In genomic region chr5:135034186-135034962, GRCh38 we compare ENCODE assay signal across 8 cellular contexts. TPM values are rescaled to one million over a fixed set of nuclear protein-coding genes. Genes with fewer than 3 reads are reported as not detected.
DNase-seq lines count a peak whose midpoint lies in the region; ATAC-seq and TF ChIP-seq lines count a peak whose summit lies in the region.

Gene PITX1 (minus strand): TSS chr5:135034228. CDS start chr5:135033881, 347 bp downstream.

- TF ChIP-seq CTCF in GM12875 (IDR thresholded peaks at IDR 0.05; ENCODE audit: borderline replicate concordance, insufficient read depth, low read depth, low read length): no peak
- TF ChIP-seq CTCF in WI38 (IDR thresholded peaks at IDR 0.05; ENCODE audit: low read depth, low read length): no peak
- TF ChIP-seq CTCF in omental fat pad (IDR thresholded peaks at IDR 0.05): no peak

- ATAC-seq in esophagus mucosa: peak; percentile 66
- ATAC-seq in omental fat pad (ENCODE audit: low FRiP score): peak; percentile 17
- ATAC-seq in HG02973 (IDR thresholded peaks at IDR 0.05; ENCODE audit: unreplicated experiment): no peak
- ATAC-seq in HG02623 (IDR thresholded peaks at IDR 0.05; ENCODE audit: unreplicated experiment): no peak
- no peak for ATAC-seq in HG03457 (IDR thresholded peaks at IDR 0.05; ENCODE audit: unreplicated experiment)

- H3K4me3 ChIP-seq in GM12875 (ENCODE audit: low read depth, low read length): peak within 1 kb of the TSS; percentile 71
- H3K4me3 ChIP-seq in WI38 (ENCODE audit: low read depth, low read length): peak within 1 kb of the TSS; percentile 93

- DNase-seq in NAMALWA (ENCODE audit: low spot score) (peak; percentile 64), omental fat pad (ENCODE audit: low spot score) (no peak)

RNA-seq across cellular contexts. Expression of gene PITX1, which starts in this region (rescaled TPM):
- total RNA-seq in esophagus mucosa (689 TPM), omental fat pad (1 to 10 TPM in 2 of 4 donors, under 1 TPM in 1, not detected in 1; 0.74 to 3.7 (median 1.2) TPM)

Comparison
In these comparisons a context has a peak if more than half of its experiments do, and no peak if none do; other contexts are left out.
1. RNA of gene PITX1 (total RNA-seq): 689 TPM in esophagus mucosa (single experiment); 0.74 to 3.7 TPM in omental fat pad; every median in the first group is over 100 times any median in the second.
2. ATAC-seq: peak in esophagus mucosa (single experiment) and omental fat pad (single experiment); none in HG02973 (single experiment), HG02623 (single experiment) and HG03457 (single experiment).